17 cellular contexts compared by ENCODE assay signal in the genomic region with DNA sequence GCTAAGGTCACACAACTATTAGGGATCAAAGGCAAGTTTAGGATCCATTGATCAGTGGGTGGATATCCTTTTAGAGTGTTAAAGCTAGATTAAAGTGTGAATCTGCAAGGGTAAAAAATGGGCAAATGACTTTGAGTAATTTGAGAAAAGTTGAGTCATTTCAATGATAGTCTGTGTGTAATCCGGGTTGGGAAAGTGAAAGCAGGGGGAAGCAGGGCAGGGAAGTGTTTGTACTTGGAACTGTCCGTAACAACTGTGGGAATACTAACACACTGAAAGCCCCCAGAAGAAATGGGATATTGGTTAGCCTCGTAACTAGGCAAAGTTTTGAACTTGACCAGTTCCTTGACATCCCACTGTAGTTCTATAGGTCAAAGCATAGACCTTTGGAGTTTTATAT.
DNase-seq lines count a peak whose midpoint lies in the region; ATAC-seq, FAIRE-seq and TF ChIP-seq lines count a peak whose summit lies in the region.
"Had no signal": no experiment of that assay in that cellular context is flagged by ENCODE, and none has a peak within 500 bp of the region (broad histone marks: within the 10 kb centered on the region; RNA-seq: fewer than 3 reads in every experiment).

No MANE protein-coding gene starts in this region.

- ATAC-seq in PC-3: no peak
- no peak for ATAC-seq in GM18498 (IDR thresholded peaks at IDR 0.05; ENCODE audit: unreplicated experiment)
- ATAC-seq in GM19035 (IDR thresholded peaks at IDR 0.05; ENCODE audit: unreplicated experiment): no peak
- no peak for ATAC-seq in GM18873 (IDR thresholded peaks at IDR 0.05; ENCODE audit: low FRiP score, unreplicated experiment)
- ATAC-seq: CD8-positive, alpha-beta T cell; HCT116 had no signal

- H3K4me1 ChIP-seq in PC-3 (ENCODE audit: insufficient read depth, low read length): no peaks in the 10 kb centered on the region
- H3K4me1 ChIP-seq: Caco-2 had no signal

- H3K79me2 ChIP-seq in PC-3 (ENCODE audit: low read length): no peaks in the 10 kb centered on the region

- 0 out of 2 replicates have a peak overlapping the region, but pooled peaks have one; percentile 35 for H3K4me2 ChIP-seq in PC-3 (ENCODE audit: low read length)

- H3K9me2 ChIP-seq in PC-3 (replicated peaks; ENCODE audit: low read length): no peaks in the 10 kb centered on the region

- DNase-seq in H54 (ENCODE audit: insufficient read length, low spot score) (peak; percentile 14), PC-3 (peak; percentile 24), amniotic epithelial cell (ENCODE audit: low read depth) (peak; percentile 28), non-pigmented ciliary epithelial cell (ENCODE audit: low read depth) (peak; percentile 6)
- DNase-seq: Caco-2; CD8-positive, alpha-beta T cell; DND-41; GF-D8; KG1 had no signal

- H3K27ac ChIP-seq in PC-3 (ENCODE audit: low read length): no peak overlapping the region
- H3K27ac ChIP-seq: HL-60 had no signal

- H3K9me3 ChIP-seq in PC-3 (ENCODE audit: low read length): no peaks in the 10 kb centered on the region
- H3K9me3 ChIP-seq: Caco-2 had no signal

- TF ChIP-seq POLR2A in H54 (IDR thresholded peaks at IDR 0.05; ENCODE audit: low read depth, low read length): no peak

- H3K4me3 ChIP-seq in PC-3 (ENCODE audit: low read length): peak overlapping the region; percentile 12; the same call in 1 of the 2 replicates

- no peak for TF ChIP-seq CTCF in PC-3 (conservative IDR thresholded peaks at IDR 0.05; ENCODE audit: low read depth, low read length)

- no peaks in the 10 kb centered on the region for H3F3A ChIP-seq in PC-3 (ENCODE audit: low read length, unreplicated experiment)

- intact Hi-C loops in PC-3 (cut with micrococcal nuclease): no loop called here

- POLR2A ChIA-PET in PC-3 (lab: Charles Lee; ENCODE audit: unreplicated experiment): no interaction called here

- CTCF ChIA-PET in PC-3 (lab: Charles Lee): no interaction called here

- H3K27me3 ChIP-seq in PC-3 (ENCODE audit: low read length): no peaks in the 10 kb centered on the region

- BruUV-seq in PC-3 (replicated peaks; lab: Mats Ljungman, UMichigan): no TSS peak

- H3K36me3 ChIP-seq in PC-3 (ENCODE audit: low read depth, low read length): no peaks in the 10 kb centered on the region

- H4K20me1 ChIP-seq in PC-3 (ENCODE audit: low read length): no peaks in the 10 kb centered on the region

- FAIRE-seq in H54 (lab: Jason Lieb, UNC): peak; percentile 85
- FAIRE-seq: A204.1, GM18507, H1 had no signal

- H2AFZ ChIP-seq in PC-3 (ENCODE audit: low read length): peak overlapping the region; percentile 33

- H3K9ac ChIP-seq in PC-3 (ENCODE audit: low read length): no peak overlapping the region
